Comparison of ENCODE assay signal across 10 cellular contexts in the genomic region with DNA sequence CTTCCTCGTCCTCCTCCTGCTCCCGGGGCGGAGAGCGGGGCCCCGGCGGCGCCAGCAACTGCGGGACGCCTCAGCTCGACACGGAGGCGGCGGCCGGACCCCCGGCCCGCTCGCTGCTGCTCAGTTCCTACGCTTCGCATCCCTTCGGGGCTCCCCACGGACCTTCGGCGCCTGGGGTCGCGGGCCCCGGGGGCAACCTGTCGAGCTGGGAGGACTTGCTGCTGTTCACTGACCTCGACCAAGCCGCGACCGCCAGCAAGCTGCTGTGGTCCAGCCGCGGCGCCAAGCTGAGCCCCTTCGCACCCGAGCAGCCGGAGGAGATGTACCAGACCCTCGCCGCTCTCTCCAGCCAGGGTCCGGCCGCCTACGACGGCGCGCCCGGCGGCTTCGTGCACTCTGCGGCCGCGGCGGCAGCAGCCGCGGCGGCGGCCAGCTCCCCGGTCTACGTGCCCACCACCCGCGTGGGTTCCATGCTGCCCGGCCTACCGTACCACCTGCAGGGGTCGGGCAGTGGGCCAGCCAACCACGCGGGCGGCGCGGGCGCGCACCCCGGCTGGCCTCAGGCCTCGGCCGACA. TPM values are rescaled to one million over a fixed set of nuclear protein-coding genes. Genes with fewer than 3 reads are reported as not detected.
DNase-seq lines count a peak whose midpoint lies in the region; ATAC-seq and TF ChIP-seq lines count a peak whose summit lies in the region.
"Had no signal": no experiment of that assay in that cellular context is flagged by ENCODE, and none has a peak within 500 bp of the region (broad histone marks: within the 10 kb centered on the region; RNA-seq: fewer than 3 reads in every experiment).

No MANE protein-coding gene starts in this region.

- WGBS in ectodermal cell, 2 experiments: 1 to 2% methylated on average over 73 of the region's 73 CpGs
- 1% methylated on average over 67 to 71 of the region's 73 CpGs for WGBS in mesodermal cell (ENCODE audit: insufficient coverage in 2 of 2), 2 experiments

- H3K4me3 ChIP-seq in ectodermal cell (ENCODE audit: insufficient read depth, low read depth, low read length) (peak overlapping the region; percentile 50), mesodermal cell (ENCODE audit: extremely low read depth, insufficient read depth, low read length, poor library complexity, severe bottlenecking) (peak overlapping the region; percentile 80), tibial artery (peak overlapping the region; percentile 93 to 98)

- H3K27me3 ChIP-seq in ectodermal cell (ENCODE audit: control insufficient read depth, insufficient read depth, low read length, poor library complexity, severe bottlenecking) (peaks cover 100% of the 10 kb centered on the region), tibial artery (peaks cover 0 to 8% of the 10 kb centered on the region in 2 donors)

- H3K4me1 ChIP-seq in ectodermal cell (ENCODE audit: control insufficient read depth, insufficient read depth, low read length): peaks cover 23% of the 10 kb centered on the region
- peaks cover 10% of the 10 kb centered on the region for H3K4me1 ChIP-seq in mesodermal cell (ENCODE audit: control insufficient read depth, insufficient read depth, low read length, poor library complexity, severe bottlenecking)
- peaks cover 0 to 54% (median 19%) of the 10 kb centered on the region in 4 donors for H3K4me1 ChIP-seq in tibial artery

- ATAC-seq in GM18868 (IDR thresholded peaks at IDR 0.05; ENCODE audit: unreplicated experiment): no peak

- peak; percentile 36 for DNase-seq in DMS 273 (lab: John Stamatoyannopoulos, UW; ENCODE audit: unreplicated experiment)
- DNase-seq in DMS 273 treated with DMSO at 0.1 percent for 48 hours (lab: John Stamatoyannopoulos, UW): no peak
- DNase-seq in tibial artery: peak in 1 of 2 donors; percentile 21
- no peak for DNase-seq in activated naive CD4-positive, alpha-beta T cell treated with Interleukin-2 at 50 U/mL for 16 hours
- DNase-seq in activated T-cell treated with anti-CD3 and anti-CD28 coated beads, Interleukin-2, amount 50 U/mL, for 48 hours: no peak
- DNase-seq: stimulated activated naive CD4-positive, alpha-beta T cell had no signal

- H3K9me3 ChIP-seq in ectodermal cell (ENCODE audit: control insufficient read depth, low read length): no peaks in the 10 kb centered on the region
- H3K9me3 ChIP-seq in mesodermal cell (ENCODE audit: control insufficient read depth, low read length): no peaks in the 10 kb centered on the region
- H3K9me3 ChIP-seq in tibial artery: no peaks in the 10 kb centered on the region

- intact Hi-C loops in tibial artery (cut with DNase I; ENCODE audit: low total_unique reads): loop anchor here (2.0 to 10.0 kb wide), 3 partner anchors 17 to 293 kb away; no protein-coding TSS in a partner anchor

- H3K27ac ChIP-seq in ectodermal cell (ENCODE audit: insufficient read depth, low read depth, low read length, poor library complexity, severe bottlenecking): no peak overlapping the region
- H3K27ac ChIP-seq in mesodermal cell (ENCODE audit: low read depth, low read length, severe bottlenecking): peak overlapping the region; percentile 77
- H3K27ac ChIP-seq in tibial artery: peak overlapping the region; percentile 97 to 100
- H3K27ac ChIP-seq: 22Rv1 had no signal

- TF ChIP-seq CTCF in tibial artery (IDR thresholded peaks at IDR 0.05): no peak

- H3K36me3 ChIP-seq in ectodermal cell (ENCODE audit: control insufficient read depth, insufficient read depth, low read length) (no peaks in the 10 kb centered on the region), mesodermal cell (ENCODE audit: control insufficient read depth, insufficient read depth, low read length) (peaks cover 21% of the 10 kb centered on the region), tibial artery (peaks cover 0 to 4% (median 0%) of the 10 kb centered on the region in 3 donors)

RNA-seq across cellular contexts. Expression of gene GATA6, which starts 2.0 kb away (rescaled TPM):
- 0.46 TPM for polyA plus RNA-seq in ectodermal cell (2013, experiment 1 of 4)
- 0.27 TPM for polyA plus RNA-seq in ectodermal cell (2013, experiment 2 of 4)
- 0.53 TPM for polyA plus RNA-seq in ectodermal cell (2013, experiment 3 of 4)
- 0.53 TPM for polyA plus RNA-seq in ectodermal cell (2013, experiment 4 of 4)
- 25.2 TPM for polyA plus RNA-seq in mesodermal cell (2013, experiment 1 of 2)
- 29.9 TPM for polyA plus RNA-seq in mesodermal cell (2013, experiment 2 of 2)
